In the genomic region with DNA sequence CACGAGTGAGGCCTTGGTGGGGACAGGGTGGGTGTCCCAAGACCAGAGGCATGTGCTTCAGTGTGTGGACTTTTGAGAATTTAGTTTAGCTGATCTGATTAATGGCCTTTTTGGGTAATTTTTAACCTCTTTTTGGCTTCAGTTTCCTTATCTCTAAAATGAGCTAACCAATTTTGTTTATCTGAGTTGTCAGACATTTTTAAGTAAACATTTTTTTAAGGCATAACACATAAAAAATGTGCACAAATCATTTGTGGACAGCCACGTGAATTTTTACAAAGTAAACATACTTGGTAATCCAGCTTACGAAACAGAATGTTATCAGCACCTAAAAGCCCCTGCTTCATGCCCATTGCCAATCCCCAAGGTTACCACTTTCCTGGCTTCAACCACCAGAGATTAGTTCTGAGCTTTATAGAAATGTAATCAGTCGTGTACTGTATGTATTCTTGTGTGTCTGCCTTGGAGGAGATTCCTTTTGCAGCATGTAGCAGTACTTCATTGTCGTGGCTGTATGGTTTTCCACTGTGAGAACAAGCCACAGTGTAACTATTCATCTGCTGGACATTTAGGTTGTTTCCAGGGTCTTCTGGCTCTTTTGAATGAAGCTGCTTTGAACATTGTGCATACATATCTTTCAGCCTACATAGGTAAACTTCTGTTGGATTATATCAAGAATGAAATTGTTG, we compare ENCODE assay signal across 1 cellular context.
TF ChIP-seq lines count a peak whose summit lies in the region.

No MANE protein-coding gene starts in this region.

TF ChIP-seq in K562, 482 proteins besides CTCF, POLR2A, EP300 and RAD21 (continued from another document):
- TF ChIP-seq ZC3H11A (IDR thresholded peaks at IDR 0.05; ENCODE audit: low read depth, low read length) (no peak), RBFOX2 (IDR thresholded peaks at IDR 0.05; ENCODE audit: low read depth, low read length) (no peak), ILK (tag; IDR thresholded peaks at IDR 0.05; ENCODE audit: borderline replicate concordance, low read depth) (no peak), ZKSCAN8 (CRISPR knock-in tag; IDR thresholded peaks at IDR 0.05) (no peak), MTF1 (CRISPR knock-in tag; IDR thresholded peaks at IDR 0.05; ENCODE audit: borderline replicate concordance) (no peak), ZFX (CRISPR knock-in tag; IDR thresholded peaks at IDR 0.05) (0 out of 2 replicates have a peak, but pooled peaks have one; percentile 9), MYC (IDR thresholded peaks at IDR 0.05; ENCODE audit: low read depth, low read length) (no peak; the same call in 1 of the 2 replicates), MYC (CRISPR knock-in tag; IDR thresholded peaks at IDR 0.05; ENCODE audit: borderline replicate concordance, low read depth) (no peak), ZNF384 (IDR thresholded peaks at IDR 0.05; ENCODE audit: low read depth, low read length) (peak; percentile 89), ZNF436 (CRISPR knock-in tag; IDR thresholded peaks at IDR 0.05) (no peak), NCOA1 (IDR thresholded peaks at IDR 0.05; ENCODE audit: low read depth) (no peak), PPARD (CRISPR knock-in tag; IDR thresholded peaks at IDR 0.05) (no peak), FUS (optimal IDR thresholded peaks at IDR 0.05; ENCODE audit: low read depth, low read length) (no peak), RNF2 (IDR thresholded peaks at IDR 0.05) (no peak), CBFB (CRISPR knock-in tag; IDR thresholded peaks at IDR 0.05) (no peak), ARNT (IDR thresholded peaks at IDR 0.05) (no peak), ZNF511 (CRISPR knock-in tag; IDR thresholded peaks at IDR 0.05) (no peak), ZNF24 (IDR thresholded peaks at IDR 0.05) (peak; percentile 73; the same call in 1 of the 2 replicates), RFX1 (IDR thresholded peaks at IDR 0.05) (peak; percentile 27), HNRNPH1 (optimal IDR thresholded peaks at IDR 0.05; ENCODE audit: low read depth, low read length) (no peak), STAG1 (CRISPR knock-in tag; IDR thresholded peaks at IDR 0.05; ENCODE audit: borderline replicate concordance) (no peak), CCAR2 (IDR thresholded peaks at IDR 0.05; ENCODE audit: low read depth, low read length) (no peak), ZNF57 (CRISPR knock-in tag; IDR thresholded peaks at IDR 0.05) (no peak), CREB3L1 (IDR thresholded peaks at IDR 0.05; ENCODE audit: borderline replicate concordance, low read depth) (no peak), CAMTA2 (CRISPR knock-in tag; conservative IDR thresholded peaks at IDR 0.05) (no peak), TAF15 (IDR thresholded peaks at IDR 0.05; ENCODE audit: low read depth, low read length) (no peak), JUNB (CRISPR knock-in tag; conservative IDR thresholded peaks at IDR 0.05) (no peak), ZNF311 (CRISPR knock-in tag; IDR thresholded peaks at IDR 0.05) (no peak), TEAD1 (CRISPR knock-in tag; IDR thresholded peaks at IDR 0.05) (peak in 1 of 2 experiments; percentile 75; a peak in 2 of 4 replicates), PBX2 (CRISPR knock-in tag; IDR thresholded peaks at IDR 0.05; ENCODE audit: low read depth) (no peak), PBX2 (tag; conservative IDR thresholded peaks at IDR 0.05; ENCODE audit: low read depth) (peak; percentile 66; the same call in 1 of the 2 replicates), IRF1 (CRISPR knock-in tag; IDR thresholded peaks at IDR 0.05; ENCODE audit: borderline replicate concordance) (no peak), HOXB6 (CRISPR knock-in tag; IDR thresholded peaks at IDR 0.05; ENCODE audit: borderline replicate concordance) (no peak), FOS (IDR thresholded peaks at IDR 0.05; ENCODE audit: extremely low read depth, insufficient read length) (no peak), CHCHD3 (CRISPR knock-in tag; IDR thresholded peaks at IDR 0.05) (no peak), FOXK2 (conservative IDR thresholded peaks at IDR 0.05 in 1 of 2, IDR thresholded peaks at IDR 0.05 in 1 of 2; ENCODE audit: low read depth in 2 of 2) (peak in 1 of 2 experiments; percentile 52; a peak in 1 of 4 replicates), FIP1L1 (IDR thresholded peaks at IDR 0.05; ENCODE audit: low read depth, low read length, poor library complexity, severe bottlenecking) (no peak), SMARCA4 (IDR thresholded peaks at IDR 0.05) (peak; percentile 49; the same call in 1 of the 2 replicates), NBN (IDR thresholded peaks at IDR 0.05; ENCODE audit: low read depth) (no peak)
- TF ChIP-seq, protein P1, sequence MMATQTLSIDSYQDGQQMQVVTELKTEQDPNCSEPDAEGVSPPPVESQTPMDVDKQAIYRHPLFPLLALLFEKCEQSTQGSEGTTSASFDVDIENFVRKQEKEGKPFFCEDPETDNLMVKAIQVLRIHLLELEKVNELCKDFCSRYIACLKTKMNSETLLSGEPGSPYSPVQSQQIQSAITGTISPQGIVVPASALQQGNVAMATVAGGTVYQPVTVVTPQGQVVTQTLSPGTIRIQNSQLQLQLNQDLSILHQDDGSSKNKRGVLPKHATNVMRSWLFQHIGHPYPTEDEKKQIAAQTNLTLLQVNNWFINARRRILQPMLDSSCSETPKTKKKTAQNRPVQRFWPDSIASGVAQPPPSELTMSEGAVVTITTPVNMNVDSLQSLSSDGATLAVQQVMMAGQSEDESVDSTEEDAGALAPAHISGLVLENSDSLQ (IDR thresholded peaks at IDR 0.05) = peak; percentile 78
- TF ChIP-seq, protein P2, sequence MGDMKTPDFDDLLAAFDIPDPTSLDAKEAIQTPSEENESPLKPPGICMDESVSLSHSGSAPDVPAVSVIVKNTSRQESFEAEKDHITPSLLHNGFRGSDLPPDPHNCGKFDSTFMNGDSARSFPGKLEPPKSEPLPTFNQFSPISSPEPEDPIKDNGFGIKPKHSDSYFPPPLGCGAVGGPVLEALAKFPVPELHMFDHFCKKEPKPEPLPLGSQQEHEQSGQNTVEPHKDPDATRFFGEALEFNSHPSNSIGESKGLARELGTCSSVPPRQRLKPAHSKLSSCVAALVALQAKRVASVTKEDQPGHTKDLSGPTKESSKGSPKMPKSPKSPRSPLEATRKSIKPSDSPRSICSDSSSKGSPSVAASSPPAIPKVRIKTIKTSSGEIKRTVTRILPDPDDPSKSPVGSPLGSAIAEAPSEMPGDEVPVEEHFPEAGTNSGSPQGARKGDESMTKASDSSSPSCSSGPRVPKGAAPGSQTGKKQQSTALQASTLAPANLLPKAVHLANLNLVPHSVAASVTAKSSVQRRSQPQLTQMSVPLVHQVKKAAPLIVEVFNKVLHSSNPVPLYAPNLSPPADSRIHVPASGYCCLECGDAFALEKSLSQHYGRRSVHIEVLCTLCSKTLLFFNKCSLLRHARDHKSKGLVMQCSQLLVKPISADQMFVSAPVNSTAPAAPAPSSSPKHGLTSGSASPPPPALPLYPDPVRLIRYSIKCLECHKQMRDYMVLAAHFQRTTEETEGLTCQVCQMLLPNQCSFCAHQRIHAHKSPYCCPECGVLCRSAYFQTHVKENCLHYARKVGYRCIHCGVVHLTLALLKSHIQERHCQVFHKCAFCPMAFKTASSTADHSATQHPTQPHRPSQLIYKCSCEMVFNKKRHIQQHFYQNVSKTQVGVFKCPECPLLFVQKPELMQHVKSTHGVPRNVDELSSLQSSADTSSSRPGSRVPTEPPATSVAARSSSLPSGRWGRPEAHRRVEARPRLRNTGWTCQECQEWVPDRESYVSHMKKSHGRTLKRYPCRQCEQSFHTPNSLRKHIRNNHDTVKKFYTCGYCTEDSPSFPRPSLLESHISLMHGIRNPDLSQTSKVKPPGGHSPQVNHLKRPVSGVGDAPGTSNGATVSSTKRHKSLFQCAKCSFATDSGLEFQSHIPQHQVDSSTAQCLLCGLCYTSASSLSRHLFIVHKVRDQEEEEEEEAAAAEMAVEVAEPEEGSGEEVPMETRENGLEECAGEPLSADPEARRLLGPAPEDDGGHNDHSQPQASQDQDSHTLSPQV (IDR thresholded peaks at IDR 0.05) = no peak
